Comparison of ENCODE assay signal across 13 cellular contexts in genomic region chr12:68841717-68842116, GRCh38. TPM values are rescaled to one million over a fixed set of nuclear protein-coding genes. Genes with fewer than 3 reads are reported as not detected.
A peak's percentile ranks its signal among the peaks of the same experiment; 100 is the strongest.
DNase-seq lines count a peak whose midpoint lies in the region; ATAC-seq, FAIRE-seq and TF ChIP-seq lines count a peak whose summit lies in the region.
"Had no signal": no experiment of that assay in that cellular context is flagged by ENCODE, and none has a peak within 500 bp of the region (broad histone marks: within the 10 kb centered on the region; RNA-seq: fewer than 3 reads in every experiment).

No MANE protein-coding gene starts in this region.

- CTCF ChIA-PET in CD4-positive, alpha-beta T cell (lab: Charles Lee) = interaction anchor here (3.1 kb wide), 1 partner anchor 11 kb away, joined by 18 read pairs; no protein-coding TSS in a partner anchor

- H3K27me3 ChIP-seq in CD4-positive, alpha-beta T cell (ENCODE audit: control insufficient read depth, insufficient read depth, low read length) = no peaks in the 10 kb centered on the region
- H3K27me3 ChIP-seq in mesenchymal stem cell (ENCODE audit: control insufficient read depth in 1 of 2, insufficient read depth in 1 of 2, low read length in 2 of 2) (no peaks in the 10 kb centered on the region), stomach (no peaks in the 10 kb centered on the region)

- no peak overlapping the region for H2BK5ac ChIP-seq in mesenchymal stem cell (ENCODE audit: low read depth, low read length, poor library complexity, severe bottlenecking)

- TF ChIP-seq CTCF in CD4-positive, alpha-beta T cell (IDR thresholded peaks at IDR 0.05) = no peak
- no peak for TF ChIP-seq CTCF in stomach (IDR thresholded peaks at IDR 0.05)

- POLR2A ChIA-PET in CD4-positive, alpha-beta T cell (lab: Charles Lee) = no interaction called here

- peaks cover 2% of the 10 kb centered on the region for H3K4me1 ChIP-seq in mesenchymal stem cell (ENCODE audit: control insufficient read depth, insufficient read depth, low read depth, low read length)
- H3K4me1 ChIP-seq in stomach = no peaks in the 10 kb centered on the region
- H3K4me1 ChIP-seq: A549 had no signal

- no peaks in the 10 kb centered on the region for H3K4me1 Mint-ChIP-seq in CD4-positive, alpha-beta T cell (ENCODE audit: low read depth)
- peaks cover 10% of the 10 kb centered on the region for H3K4me1 Mint-ChIP-seq in activated T-helper 17 cell treated with anti-CD3 and anti-CD28 coated beads, Interleukin-2, amount 50 U/mL, for 72 hours
- H3K4me1 Mint-ChIP-seq: CD14-positive monocyte had no signal

- no peak overlapping the region for H3K4me3 Mint-ChIP-seq in CD4-positive, alpha-beta T cell
- no peak overlapping the region for H3K4me3 Mint-ChIP-seq in activated T-helper 17 cell treated with anti-CD3 and anti-CD28 coated beads, Interleukin-2, amount 50 U/mL, for 72 hours
- H3K4me3 Mint-ChIP-seq: CD14-positive monocyte had no signal

- H3K9me3 ChIP-seq in CD4-positive, alpha-beta T cell (ENCODE audit: control insufficient read depth, low read length) = no peaks in the 10 kb centered on the region
- H3K9me3 ChIP-seq in mesenchymal stem cell (ENCODE audit: control insufficient read depth, low read length) (no peaks in the 10 kb centered on the region), stomach (no peaks in the 10 kb centered on the region)
- H3K9me3 ChIP-seq: A549, HAP-1 had no signal

- no peak overlapping the region for H3K4me2 ChIP-seq in mesenchymal stem cell (ENCODE audit: low read length, poor library complexity, severe bottlenecking)
- H3K4me2 ChIP-seq: A549 had no signal

- TF ChIP-seq POLR2A in GM12891 (IDR thresholded peaks at IDR 0.05; ENCODE audit: low read depth, low read length) (0 out of 2 replicates have a peak, but pooled peaks have one; percentile 71), stomach (IDR thresholded peaks at IDR 0.05) (no peak)

- H3K27ac Mint-ChIP-seq in CD4-positive, alpha-beta T cell = peak overlapping the region; percentile 27
- H3K27ac Mint-ChIP-seq in activated T-helper 17 cell treated with anti-CD3 and anti-CD28 coated beads, Interleukin-2, amount 50 U/mL, for 72 hours = peak overlapping the region; percentile 59

- TF ChIP-seq EP300 in stomach (IDR thresholded peaks at IDR 0.05) = no peak

- DNase-seq in CD4-positive, alpha-beta T cell = no peak
- DNase-seq in GM12891 (ENCODE audit: insufficient read length, low spot score) (no peak), mesenchymal stem cell (no peak), midbrain (lab: John Stamatoyannopoulos, UW) (no peak), stomach (no peak)
- DNase-seq: DMS53, GF-D8, GOT3 had no signal

- no peak overlapping the region for H3K4ac ChIP-seq in mesenchymal stem cell (ENCODE audit: low read depth in 1 of 2, low read length in 2 of 2)

- H3K14ac ChIP-seq in mesenchymal stem cell (ENCODE audit: low read length in 2 of 2) = no peak overlapping the region

- H3K36me3 ChIP-seq in mesenchymal stem cell (ENCODE audit: control insufficient read depth in 1 of 2, insufficient read depth in 2 of 2, low read depth in 1 of 2, low read length in 2 of 2) = peaks cover 28 to 96% of the 10 kb centered on the region in 2 experiments
- H3K36me3 ChIP-seq in stomach = peaks cover 50 to 87% (median 83%) of the 10 kb centered on the region in 4 donors

- H2BK15ac ChIP-seq in mesenchymal stem cell (ENCODE audit: low read depth, poor library complexity, severe bottlenecking) = no peak overlapping the region

- H3K27me3 Mint-ChIP-seq in CD4-positive, alpha-beta T cell = no peaks in the 10 kb centered on the region
- no peaks in the 10 kb centered on the region for H3K27me3 Mint-ChIP-seq in activated T-helper 17 cell treated with anti-CD3 and anti-CD28 coated beads, Interleukin-2, amount 50 U/mL, for 72 hours

- H3K18ac ChIP-seq in mesenchymal stem cell (ENCODE audit: low read depth in 1 of 2, low read length in 2 of 2) = no peak overlapping the region

- H3K27ac ChIP-seq in CD4-positive, alpha-beta T cell (ENCODE audit: low read depth, low read length) = no peak overlapping the region
- no peak overlapping the region for H3K27ac ChIP-seq in mesenchymal stem cell (ENCODE audit: low read length, poor library complexity, severe bottlenecking)
- H3K27ac ChIP-seq in stomach = no peak overlapping the region
- H3K27ac ChIP-seq: A549 had no signal

- intact Hi-C loops in CD4-positive, alpha-beta T cell (cut with DNase I, micrococcal nuclease) = no loop called here
- intact Hi-C loops in stomach (cut with DNase I; ENCODE audit: low total_unique reads) = no loop called here

- no peak overlapping the region for H3K23ac ChIP-seq in mesenchymal stem cell (ENCODE audit: low read length in 2 of 2)

- H3K9ac ChIP-seq in mesenchymal stem cell (ENCODE audit: low read length) = peak overlapping the region; percentile 50

- H2BK120ac ChIP-seq in mesenchymal stem cell (ENCODE audit: low read depth, low read length) = no peak overlapping the region

- H3K4me3 ChIP-seq in mesenchymal stem cell (ENCODE audit: insufficient read depth in 1 of 2, low read depth in 1 of 2, low read length in 2 of 2) (no peak overlapping the region), stomach (no peak overlapping the region)
- H3K4me3 ChIP-seq: A549, HAP-1 had no signal

- no peak for FAIRE-seq in GM12891 (lab: Jason Lieb, UNC)
- FAIRE-seq: A549, HTR-8/SVneo had no signal

- 98% methylated on average over 2 of the region's 2 CpGs for WGBS in mesenchymal stem cell
- 85 to 92% (median 88%) methylated on average over 2 of the region's 2 CpGs for WGBS in stomach, 5 donors

- H2BK12ac ChIP-seq in mesenchymal stem cell (ENCODE audit: low read length in 2 of 2) = no peak overlapping the region

- peaks cover 62% of the 10 kb centered on the region for H3K36me3 Mint-ChIP-seq in CD4-positive, alpha-beta T cell (ENCODE audit: low read depth)
- peaks cover 87% of the 10 kb centered on the region for H3K36me3 Mint-ChIP-seq in activated T-helper 17 cell treated with anti-CD3 and anti-CD28 coated beads, Interleukin-2, amount 50 U/mL, for 72 hours (ENCODE audit: low read depth)

- no peak overlapping the region for H2AFZ ChIP-seq in mesenchymal stem cell (ENCODE audit: low read depth, low read length)

- peaks cover 9% of the 10 kb centered on the region for H3K79me1 ChIP-seq in mesenchymal stem cell (replicated peaks; ENCODE audit: low read length, poor library complexity, severe bottlenecking)

- H3K9me3 Mint-ChIP-seq in CD4-positive, alpha-beta T cell = no peaks in the 10 kb centered on the region
- no peaks in the 10 kb centered on the region for H3K9me3 Mint-ChIP-seq in activated T-helper 17 cell treated with anti-CD3 and anti-CD28 coated beads, Interleukin-2, amount 50 U/mL, for 72 hours
- H3K9me3 Mint-ChIP-seq: CD14-positive monocyte had no signal

- no peak overlapping the region for H2AK5ac ChIP-seq in mesenchymal stem cell (ENCODE audit: low read length, severe bottlenecking)

- no peak for ATAC-seq in CD4-positive, alpha-beta T cell (ENCODE audit: poor library complexity)
- no peak for ATAC-seq in activated T-helper 17 cell treated with anti-CD3 and anti-CD28 coated beads, Interleukin-2, amount 50 U/mL, for 72 hours (replicated peaks)
- ATAC-seq: A549 had no signal

- H4K8ac ChIP-seq in mesenchymal stem cell (ENCODE audit: low read length) = no peak overlapping the region

- H4K91ac ChIP-seq in mesenchymal stem cell (ENCODE audit: low read length) = no peak overlapping the region

TF ChIP-seq in GM12891, 5 proteins besides CTCF, POLR2A, EP300 and RAD21:
- TF ChIP-seq POLR2AphosphoS5 (IDR thresholded peaks at IDR 0.05; ENCODE audit: low read depth, low read length) (peak; percentile 82; the same call in 1 of the 2 replicates), TAF1 (IDR thresholded peaks at IDR 0.05; ENCODE audit: low read depth, low read length) (no peak), POU2F2 (IDR thresholded peaks at IDR 0.05; ENCODE audit: low read depth, low read length) (0 out of 2 replicates have a peak, but pooled peaks have one; percentile 30), SPI1 (IDR thresholded peaks at IDR 0.05; ENCODE audit: low read depth, low read length) (no peak), PAX5 (IDR thresholded peaks at IDR 0.05; ENCODE audit: insufficient read depth, low read length, severe bottlenecking) (no peak)

RNA-seq across cellular contexts. Expression of gene MDM2, which starts 33.7 kb away (rescaled TPM):
- total RNA-seq in CD4-positive, alpha-beta T cell = 10 to 100 TPM; 90.8 TPM
- 44.7 TPM for polyA plus RNA-seq in GM12891 (2012; ENCODE audit: low read depth, missing spikeins)
- 100 to 1,000 TPM; 339 to 432 TPM for total RNA-seq in activated T-helper 17 cell treated with anti-CD3 and anti-CD28 coated beads, Interleukin-2, amount 50 U/mL, for 72 hours
- polyA plus RNA-seq in mesenchymal stem cell (2013, experiment 1 of 2) = 95.3 TPM
- 102 TPM for polyA plus RNA-seq in mesenchymal stem cell (2013, experiment 2 of 2)
- 100 to 1,000 TPM in 3 of 5 donors, 10 to 100 TPM in 2; 42.4 to 151 (median 132) TPM for total RNA-seq in stomach
- polyA plus RNA-seq in stomach = 10 to 100 TPM; 16.8 to 74.4 (median 23.8) TPM
